Comparison of ENCODE assay signal across 1 cellular context in genomic region chr13:44918323-44919102, GRCh38.
TF ChIP-seq lines count a peak whose summit lies in the region.

No MANE protein-coding gene starts in this region.

TF ChIP-seq in HepG2, 621 proteins besides CTCF, POLR2A, EP300 and RAD21 (continued from another document and continues in another):
- TF ChIP-seq UBTF (CRISPR knock-in tag; IDR thresholded peaks at IDR 0.05) = peak; percentile 69; the same call in 1 of the 2 replicates
- no peak for TF ChIP-seq ZNF567 (CRISPR knock-in tag; IDR thresholded peaks at IDR 0.05; ENCODE audit: borderline replicate concordance)
- TF ChIP-seq POLR2AphosphoS5 (IDR thresholded peaks at IDR 0.05; ENCODE audit: low read depth, low read length) = peak; percentile 2; the same call in 1 of the 2 replicates
- TF ChIP-seq KDM2A (CRISPR knock-in tag; IDR thresholded peaks at IDR 0.05; ENCODE audit: borderline replicate concordance, low read depth) = 0 out of 2 replicates have a peak, but pooled peaks have one; percentile 58
- TF ChIP-seq, protein P1, sequence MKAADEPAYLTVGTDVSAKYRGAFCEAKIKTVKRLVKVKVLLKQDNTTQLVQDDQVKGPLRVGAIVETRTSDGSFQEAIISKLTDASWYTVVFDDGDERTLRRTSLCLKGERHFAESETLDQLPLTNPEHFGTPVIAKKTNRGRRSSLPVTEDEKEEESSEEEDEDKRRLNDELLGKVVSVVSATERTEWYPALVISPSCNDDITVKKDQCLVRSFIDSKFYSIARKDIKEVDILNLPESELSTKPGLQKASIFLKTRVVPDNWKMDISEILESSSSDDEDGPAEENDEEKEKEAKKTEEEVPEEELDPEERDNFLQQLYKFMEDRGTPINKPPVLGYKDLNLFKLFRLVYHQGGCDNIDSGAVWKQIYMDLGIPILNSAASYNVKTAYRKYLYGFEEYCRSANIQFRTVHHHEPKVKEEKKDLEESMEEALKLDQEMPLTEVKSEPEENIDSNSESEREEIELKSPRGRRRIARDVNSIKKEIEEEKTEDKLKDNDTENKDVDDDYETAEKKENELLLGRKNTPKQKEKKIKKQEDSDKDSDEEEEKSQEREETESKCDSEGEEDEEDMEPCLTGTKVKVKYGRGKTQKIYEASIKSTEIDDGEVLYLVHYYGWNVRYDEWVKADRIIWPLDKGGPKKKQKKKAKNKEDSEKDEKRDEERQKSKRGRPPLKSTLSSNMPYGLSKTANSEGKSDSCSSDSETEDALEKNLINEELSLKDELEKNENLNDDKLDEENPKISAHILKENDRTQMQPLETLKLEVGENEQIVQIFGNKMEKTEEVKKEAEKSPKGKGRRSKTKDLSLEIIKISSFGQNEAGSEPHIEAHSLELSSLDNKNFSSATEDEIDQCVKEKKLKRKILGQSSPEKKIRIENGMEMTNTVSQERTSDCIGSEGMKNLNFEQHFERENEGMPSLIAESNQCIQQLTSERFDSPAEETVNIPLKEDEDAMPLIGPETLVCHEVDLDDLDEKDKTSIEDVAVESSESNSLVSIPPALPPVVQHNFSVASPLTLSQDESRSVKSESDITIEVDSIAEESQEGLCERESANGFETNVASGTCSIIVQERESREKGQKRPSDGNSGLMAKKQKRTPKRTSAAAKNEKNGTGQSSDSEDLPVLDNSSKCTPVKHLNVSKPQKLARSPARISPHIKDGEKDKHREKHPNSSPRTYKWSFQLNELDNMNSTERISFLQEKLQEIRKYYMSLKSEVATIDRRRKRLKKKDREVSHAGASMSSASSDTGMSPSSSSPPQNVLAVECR (CRISPR knock-in tag; IDR thresholded peaks at IDR 0.05; ENCODE audit: borderline replicate concordance) = peak; percentile 26; the same call in 1 of the 2 replicates
- no peak; the same call in 1 of the 2 replicates for TF ChIP-seq ZNF777 (CRISPR knock-in tag; IDR thresholded peaks at IDR 0.05)
- TF ChIP-seq ZNF782 (CRISPR knock-in tag; IDR thresholded peaks at IDR 0.05; ENCODE audit: borderline replicate concordance) = no peak
- TF ChIP-seq ESRRA (CRISPR knock-in tag; IDR thresholded peaks at IDR 0.05; ENCODE audit: low read depth) = 0 out of 2 replicates have a peak, but pooled peaks have one; percentile 12
- peak; percentile 70; the same call in 1 of the 2 replicates for TF ChIP-seq KDM4B (CRISPR knock-in tag; IDR thresholded peaks at IDR 0.05)
- peak; percentile 30; the same call in 1 of the 2 replicates for TF ChIP-seq TGIF2 (CRISPR knock-in tag; IDR thresholded peaks at IDR 0.05)
- TF ChIP-seq ZSCAN25 (CRISPR knock-in tag; IDR thresholded peaks at IDR 0.05) = no peak
- TF ChIP-seq ZFX (CRISPR knock-in tag; IDR thresholded peaks at IDR 0.05; ENCODE audit: low read depth) = peak; percentile 84
- TF ChIP-seq, protein P2, sequence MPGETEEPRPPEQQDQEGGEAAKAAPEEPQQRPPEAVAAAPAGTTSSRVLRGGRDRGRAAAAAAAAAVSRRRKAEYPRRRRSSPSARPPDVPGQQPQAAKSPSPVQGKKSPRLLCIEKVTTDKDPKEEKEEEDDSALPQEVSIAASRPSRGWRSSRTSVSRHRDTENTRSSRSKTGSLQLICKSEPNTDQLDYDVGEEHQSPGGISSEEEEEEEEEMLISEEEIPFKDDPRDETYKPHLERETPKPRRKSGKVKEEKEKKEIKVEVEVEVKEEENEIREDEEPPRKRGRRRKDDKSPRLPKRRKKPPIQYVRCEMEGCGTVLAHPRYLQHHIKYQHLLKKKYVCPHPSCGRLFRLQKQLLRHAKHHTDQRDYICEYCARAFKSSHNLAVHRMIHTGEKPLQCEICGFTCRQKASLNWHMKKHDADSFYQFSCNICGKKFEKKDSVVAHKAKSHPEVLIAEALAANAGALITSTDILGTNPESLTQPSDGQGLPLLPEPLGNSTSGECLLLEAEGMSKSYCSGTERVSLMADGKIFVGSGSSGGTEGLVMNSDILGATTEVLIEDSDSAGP (CRISPR knock-in tag; IDR thresholded peaks at IDR 0.05; ENCODE audit: borderline replicate concordance) = peak; percentile 67; the same call in 1 of the 2 replicates
- TF ChIP-seq, protein P3, sequence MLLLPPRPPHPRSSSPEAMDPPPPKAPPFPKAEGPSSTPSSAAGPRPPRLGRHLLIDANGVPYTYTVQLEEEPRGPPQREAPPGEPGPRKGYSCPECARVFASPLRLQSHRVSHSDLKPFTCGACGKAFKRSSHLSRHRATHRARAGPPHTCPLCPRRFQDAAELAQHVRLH (CRISPR knock-in tag; IDR thresholded peaks at IDR 0.05; ENCODE audit: borderline replicate concordance, low read depth) = peak; percentile 89
- TF ChIP-seq ZNF121 (CRISPR knock-in tag; IDR thresholded peaks at IDR 0.05) = 0 out of 2 replicates have a peak, but pooled peaks have one; percentile 34
- no peak for TF ChIP-seq PRDM4 (CRISPR knock-in tag; IDR thresholded peaks at IDR 0.05; ENCODE audit: borderline replicate concordance)
- no peak for TF ChIP-seq SKI (IDR thresholded peaks at IDR 0.05; ENCODE audit: partially characterized antibody)
- TF ChIP-seq ARHGAP35 (CRISPR knock-in tag; IDR thresholded peaks at IDR 0.05; ENCODE audit: borderline replicate concordance) = no peak
- TF ChIP-seq ZNF337 (CRISPR knock-in tag; IDR thresholded peaks at IDR 0.05; ENCODE audit: borderline replicate concordance, low read depth) = no peak
- 0 out of 2 replicates have a peak, but pooled peaks have one; percentile 34 for TF ChIP-seq HNRNPL (IDR thresholded peaks at IDR 0.05; ENCODE audit: low read depth, low read length)
- TF ChIP-seq SAP130 (CRISPR knock-in tag; IDR thresholded peaks at IDR 0.05; ENCODE audit: low read depth) = peak; percentile 79
- peak; percentile 85 to 95 for TF ChIP-seq MAFK (conservative IDR thresholded peaks at IDR 0.05 in 1 of 2, IDR thresholded peaks at IDR 0.05 in 1 of 2; ENCODE audit: low read length in 2 of 2)
- TF ChIP-seq ZNF589 (CRISPR knock-in tag; conservative IDR thresholded peaks at IDR 0.05) = no peak
- 0 out of 2 replicates have a peak, but pooled peaks have one; percentile 37 for TF ChIP-seq ATF7-NPFF (CRISPR knock-in tag; IDR thresholded peaks at IDR 0.05; ENCODE audit: low read depth)
- TF ChIP-seq CREB1 (IDR thresholded peaks at IDR 0.05) = peak; percentile 84
- no peak for TF ChIP-seq CREB1 (CRISPR knock-in tag; IDR thresholded peaks at IDR 0.05)
- peak; percentile 33; the same call in 1 of the 2 replicates for TF ChIP-seq RARA (CRISPR knock-in tag; IDR thresholded peaks at IDR 0.05)
- TF ChIP-seq, protein P4, sequence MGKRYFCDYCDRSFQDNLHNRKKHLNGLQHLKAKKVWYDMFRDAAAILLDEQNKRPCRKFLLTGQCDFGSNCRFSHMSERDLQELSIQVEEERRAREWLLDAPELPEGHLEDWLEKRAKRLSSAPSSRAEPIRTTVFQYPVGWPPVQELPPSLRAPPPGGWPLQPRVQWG (CRISPR knock-in tag; IDR thresholded peaks at IDR 0.05; ENCODE audit: borderline replicate concordance, low read depth) = no peak
- TF ChIP-seq CENPT (CRISPR knock-in tag; IDR thresholded peaks at IDR 0.05; ENCODE audit: low read depth) = no peak
- TF ChIP-seq ZNF354B (CRISPR knock-in tag; IDR thresholded peaks at IDR 0.05) = peak; percentile 77; the same call in 1 of the 2 replicates
- 0 out of 2 replicates have a peak, but pooled peaks have one; percentile 28 for TF ChIP-seq ZSCAN20 (CRISPR knock-in tag; IDR thresholded peaks at IDR 0.05; ENCODE audit: borderline replicate concordance)
- no peak for TF ChIP-seq GTF2F1 (IDR thresholded peaks at IDR 0.05; ENCODE audit: low read length)
- peak; percentile 45; the same call in 1 of the 2 replicates for TF ChIP-seq KDM3A (CRISPR knock-in tag; IDR thresholded peaks at IDR 0.05; ENCODE audit: low read depth)
- no peak for TF ChIP-seq ZSCAN9 (CRISPR knock-in tag; IDR thresholded peaks at IDR 0.05; ENCODE audit: borderline replicate concordance)
- TF ChIP-seq ZNF577 (CRISPR knock-in tag; IDR thresholded peaks at IDR 0.05; ENCODE audit: borderline replicate concordance, low read depth) = no peak
- peak; percentile 47; the same call in 1 of the 2 replicates for TF ChIP-seq ZNF772 (CRISPR knock-in tag; IDR thresholded peaks at IDR 0.05)
- TF ChIP-seq ZMYM4 (CRISPR knock-in tag; IDR thresholded peaks at IDR 0.05) = peak; percentile 82
- peak; percentile 22; the same call in 1 of the 2 replicates for TF ChIP-seq MLX (CRISPR knock-in tag; IDR thresholded peaks at IDR 0.05)
- peak; percentile 73; the same call in 1 of the 2 replicates for TF ChIP-seq HDAC2 (CRISPR knock-in tag; IDR thresholded peaks at IDR 0.05)
- TF ChIP-seq SRF (IDR thresholded peaks at IDR 0.05; ENCODE audit: low read depth, low read length) = 0 out of 2 replicates have a peak, but pooled peaks have one; percentile 5
- no peak for TF ChIP-seq GRHL1 (CRISPR knock-in tag; conservative IDR thresholded peaks at IDR 0.05)
- TF ChIP-seq KLF16 (CRISPR knock-in tag; IDR thresholded peaks at IDR 0.05) = 0 out of 4 replicates have a peak, but pooled peaks of 1 of the 2 experiments have one; percentile 12
- TF ChIP-seq, protein P5, sequence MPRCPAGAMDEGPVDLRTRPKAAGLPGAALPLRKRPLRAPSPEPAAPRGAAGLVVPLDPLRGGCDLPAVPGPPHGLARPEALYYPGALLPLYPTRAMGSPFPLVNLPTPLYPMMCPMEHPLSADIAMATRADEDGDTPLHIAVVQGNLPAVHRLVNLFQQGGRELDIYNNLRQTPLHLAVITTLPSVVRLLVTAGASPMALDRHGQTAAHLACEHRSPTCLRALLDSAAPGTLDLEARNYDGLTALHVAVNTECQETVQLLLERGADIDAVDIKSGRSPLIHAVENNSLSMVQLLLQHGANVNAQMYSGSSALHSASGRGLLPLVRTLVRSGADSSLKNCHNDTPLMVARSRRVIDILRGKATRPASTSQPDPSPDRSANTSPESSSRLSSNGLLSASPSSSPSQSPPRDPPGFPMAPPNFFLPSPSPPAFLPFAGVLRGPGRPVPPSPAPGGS (CRISPR knock-in tag; IDR thresholded peaks at IDR 0.05) = no peak
- peak; percentile 59 for TF ChIP-seq ZMYM2 (CRISPR knock-in tag; IDR thresholded peaks at IDR 0.05)
- TF ChIP-seq SAFB2 (CRISPR knock-in tag; IDR thresholded peaks at IDR 0.05; ENCODE audit: borderline replicate concordance, low read depth) = no peak; the same call in 1 of the 2 replicates
- TF ChIP-seq MBD4 (IDR thresholded peaks at IDR 0.05; ENCODE audit: borderline replicate concordance, low read length) = no peak
- TF ChIP-seq ZNF383 (CRISPR knock-in tag; IDR thresholded peaks at IDR 0.05; ENCODE audit: borderline replicate concordance) = no peak; the same call in 1 of the 2 replicates
- peak; percentile 65; the same call in 1 of the 2 replicates for TF ChIP-seq ZNF768 (CRISPR knock-in tag; IDR thresholded peaks at IDR 0.05)
- TF ChIP-seq SMC3 (IDR thresholded peaks at IDR 0.05; ENCODE audit: low read length) = no peak
- TF ChIP-seq TEAD2 (CRISPR knock-in tag; IDR thresholded peaks at IDR 0.05) = no peak; the same call in 1 of the 2 replicates
